In genomic region chr9:124014355-124015026, GRCh38 we compare ENCODE assay signal across 21 cellular contexts. TPM values are rescaled to one million over a fixed set of nuclear protein-coding genes. Genes with fewer than 3 reads are reported as not detected.
DNase-seq lines count a peak whose midpoint lies in the region; ATAC-seq, FAIRE-seq and TF ChIP-seq lines count a peak whose summit lies in the region.
"Had no signal": no experiment of that assay in that cellular context is flagged by ENCODE, and none has a peak within 500 bp of the region (broad histone marks: within the 10 kb centered on the region; RNA-seq: fewer than 3 reads in every experiment).

No MANE protein-coding gene starts in this region.

- no peaks in the 10 kb centered on the region for H3K4me1 ChIP-seq in astrocyte (ENCODE audit: insufficient read depth, low read length)
- H3K4me1 ChIP-seq: BE2C had no signal

- H2AFZ ChIP-seq in astrocyte (ENCODE audit: low read depth, low read length) (no peak overlapping the region), neural cell (ENCODE audit: low read depth, low read length) (no peak overlapping the region)

- H3K27me3 Mint-ChIP-seq in natural killer cell (ENCODE audit: low read depth in 2 of 2) (peaks cover 54 to 65% of the 10 kb centered on the region in 2 donors), astrocyte (ENCODE audit: low read depth, unreplicated experiment) (peaks cover 57% of the 10 kb centered on the region), type B pancreatic cell (peaks cover 86% of the 10 kb centered on the region), progenitor cell of endocrine pancreas (peaks cover 76% of the 10 kb centered on the region)
- peaks cover 37 to 44% of the 10 kb centered on the region in 2 donors for H3K27me3 Mint-ChIP-seq in natural killer cell treated with Interleukin-12 subunit alpha and Interleukin-12 subunit beta and Interleukin-15 and Interleukin-18, amount 100 ng/mL, for 72 hours

- TF ChIP-seq EP300 in neural cell (conservative IDR thresholded peaks at IDR 0.05; ENCODE audit: poor library complexity, severe bottlenecking) = no peak

- DNase-seq in natural killer cell = no peak
- no peak for DNase-seq in natural killer cell treated with Interleukin-12 subunit alpha and Interleukin-12 subunit beta and Interleukin-15 and Interleukin-18, amount 100 ng/mL, for 72 hours (ENCODE audit: low spot score)
- no peak for DNase-seq in astrocyte (ENCODE audit: low read depth)
- DNase-seq in type B pancreatic cell (ENCODE audit: extremely low spot score, unreplicated experiment) = no peak
- DNase-seq in cerebellum (ENCODE audit: low spot score) = no peak
- DNase-seq in progenitor cell of endocrine pancreas (ENCODE audit: low spot score, unreplicated experiment) = no peak
- DNase-seq: BE2C; CD8-positive, alpha-beta T cell; DMS79 treated with DMSO at 0.1 percent for 48 hours; MG63; NCI-H1417; NCI-H2029; NCI-H2171 treated with DMSO at 0.1 percent for 48 hours; NCI-H774 had no signal

- H3K27ac Mint-ChIP-seq in natural killer cell (no peak overlapping the region), astrocyte (ENCODE audit: unreplicated experiment) (peak overlapping the region; percentile 62), type B pancreatic cell (no peak overlapping the region), progenitor cell of endocrine pancreas (no peak overlapping the region)
- H3K27ac Mint-ChIP-seq in natural killer cell treated with Interleukin-12 subunit alpha and Interleukin-12 subunit beta and Interleukin-15 and Interleukin-18, amount 100 ng/mL, for 72 hours = no peak overlapping the region
- H3K27ac Mint-ChIP-seq: CD8-positive, alpha-beta T cell had no signal

- peaks cover 40% of the 10 kb centered on the region for H4K20me1 ChIP-seq in astrocyte (ENCODE audit: insufficient read depth, low read length)
- no peaks in the 10 kb centered on the region for H4K20me1 ChIP-seq in neural cell (ENCODE audit: insufficient read depth)

- H3K4me2 ChIP-seq in astrocyte (ENCODE audit: low read length) (peak overlapping the region; percentile 81), neural cell (ENCODE audit: low read length) (no peak overlapping the region)

- peaks cover 7% of the 10 kb centered on the region for H3F3A ChIP-seq in neural cell (ENCODE audit: insufficient read depth, low read length, poor library complexity, severe bottlenecking)

- TF ChIP-seq RAD21 in neural cell (conservative IDR thresholded peaks at IDR 0.05) = no peak

- no peak for ATAC-seq in natural killer cell
- no peak for ATAC-seq in natural killer cell treated with Interleukin-12 subunit alpha and Interleukin-12 subunit beta and Interleukin-15 and Interleukin-18, amount 100 ng/mL, for 72 hours
- ATAC-seq in GM18873 (IDR thresholded peaks at IDR 0.05; ENCODE audit: low FRiP score, unreplicated experiment) = no peak
- ATAC-seq: CD8-positive, alpha-beta T cell; HepG2 had no signal

- peaks cover 20 to 30% of the 10 kb centered on the region in 2 donors for H3K4me1 Mint-ChIP-seq in natural killer cell
- H3K4me1 Mint-ChIP-seq in natural killer cell treated with Interleukin-12 subunit alpha and Interleukin-12 subunit beta and Interleukin-15 and Interleukin-18, amount 100 ng/mL, for 72 hours (ENCODE audit: low read depth in 2 of 2) = peaks cover 26 to 27% of the 10 kb centered on the region in 2 donors
- no peaks in the 10 kb centered on the region for H3K4me1 Mint-ChIP-seq in astrocyte (ENCODE audit: low read depth, unreplicated experiment)
- H3K4me1 Mint-ChIP-seq in type B pancreatic cell (ENCODE audit: unreplicated experiment) = peaks cover 16% of the 10 kb centered on the region
- H3K4me1 Mint-ChIP-seq in progenitor cell of endocrine pancreas (ENCODE audit: low read depth) = peaks cover 6% of the 10 kb centered on the region

- H3K36me3 Mint-ChIP-seq in natural killer cell (no peaks in the 10 kb centered on the region), astrocyte (ENCODE audit: low read depth, unreplicated experiment) (peaks cover 1% of the 10 kb centered on the region), type B pancreatic cell (no peaks in the 10 kb centered on the region), progenitor cell of endocrine pancreas (ENCODE audit: insufficient read depth) (no peaks in the 10 kb centered on the region)
- H3K36me3 Mint-ChIP-seq in natural killer cell treated with Interleukin-12 subunit alpha and Interleukin-12 subunit beta and Interleukin-15 and Interleukin-18, amount 100 ng/mL, for 72 hours = peaks cover 16% of the 10 kb centered on the region
- H3K36me3 Mint-ChIP-seq: CD8-positive, alpha-beta T cell had no signal

- intact Hi-C loops in natural killer cell (cut with micrococcal nuclease) = no loop called here

- TF ChIP-seq CTCF in natural killer cell (IDR thresholded peaks at IDR 0.05) = no peak
- TF ChIP-seq CTCF in astrocyte (IDR thresholded peaks at IDR 0.05; ENCODE audit: insufficient read depth, low read depth, low read length) = no peak
- no peak for TF ChIP-seq CTCF in neural cell (IDR thresholded peaks at IDR 0.05; ENCODE audit: poor library complexity, severe bottlenecking)
- TF ChIP-seq CTCF in type B pancreatic cell (conservative IDR thresholded peaks at IDR 0.05) = no peak
- no peak for TF ChIP-seq CTCF in progenitor cell of endocrine pancreas (IDR thresholded peaks at IDR 0.05; ENCODE audit: unreplicated experiment)

- H3K4me3 Mint-ChIP-seq in natural killer cell (peak overlapping the region; percentile 10), astrocyte (ENCODE audit: unreplicated experiment) (no peak overlapping the region), type B pancreatic cell (peak overlapping the region; percentile 45), progenitor cell of endocrine pancreas (ENCODE audit: low read depth) (no peak overlapping the region)
- H3K4me3 Mint-ChIP-seq in natural killer cell treated with Interleukin-12 subunit alpha and Interleukin-12 subunit beta and Interleukin-15 and Interleukin-18, amount 100 ng/mL, for 72 hours = no peak overlapping the region
- H3K4me3 Mint-ChIP-seq: CD8-positive, alpha-beta T cell had no signal

- H3K4me3 ChIP-seq in astrocyte (ENCODE audit: insufficient read depth, low read depth, low read length) (peak overlapping the region; percentile 17), neural cell (ENCODE audit: low read length) (peak overlapping the region; percentile 53)
- H3K4me3 ChIP-seq: MG63 had no signal

- H3K9me2 ChIP-seq in neural cell (ENCODE audit: insufficient read depth, low read length) = no peaks in the 10 kb centered on the region

- peaks cover 47% of the 10 kb centered on the region for H3K79me2 ChIP-seq in astrocyte (ENCODE audit: insufficient read depth, low read length)
- H3K79me2 ChIP-seq in neural cell (replicated peaks; ENCODE audit: insufficient read depth, low read length) = peaks cover 92% of the 10 kb centered on the region

- H3K9me3 Mint-ChIP-seq in natural killer cell = no peaks in the 10 kb centered on the region
- no peaks in the 10 kb centered on the region for H3K9me3 Mint-ChIP-seq in natural killer cell treated with Interleukin-12 subunit alpha and Interleukin-12 subunit beta and Interleukin-15 and Interleukin-18, amount 100 ng/mL, for 72 hours
- H3K9me3 Mint-ChIP-seq in astrocyte (ENCODE audit: unreplicated experiment) = peaks cover 20% of the 10 kb centered on the region
- H3K9me3 Mint-ChIP-seq in type B pancreatic cell = no peaks in the 10 kb centered on the region
- no peaks in the 10 kb centered on the region for H3K9me3 Mint-ChIP-seq in progenitor cell of endocrine pancreas (ENCODE audit: low read depth)
- H3K9me3 Mint-ChIP-seq: CD8-positive, alpha-beta T cell had no signal

- H3K27ac ChIP-seq in astrocyte (ENCODE audit: low read depth, low read length) (no peak overlapping the region), neural cell (ENCODE audit: low read length) (no peak overlapping the region)

- H3K36me3 ChIP-seq in astrocyte (ENCODE audit: insufficient read depth, low read length) (no peaks in the 10 kb centered on the region), neural cell (ENCODE audit: insufficient read depth, low read length) (no peaks in the 10 kb centered on the region)
- H3K36me3 ChIP-seq: BE2C, MG63 had no signal

- FAIRE-seq in astrocyte (lab: Jason Lieb, UNC) = no peak
- FAIRE-seq: D721Med, G401.6, GM12891, H54, HepG2 had no signal

- H3K27me3 ChIP-seq in astrocyte (ENCODE audit: insufficient read depth, low read length) (peaks cover 73% of the 10 kb centered on the region), neural cell (ENCODE audit: insufficient read depth, low read depth, low read length) (peaks cover 86% of the 10 kb centered on the region)

- H3K9ac ChIP-seq in astrocyte (ENCODE audit: low read length) (peak overlapping the region; percentile 27), neural cell (ENCODE audit: low read length) (no peak overlapping the region)

- no peaks in the 10 kb centered on the region for H3K9me3 ChIP-seq in astrocyte (ENCODE audit: insufficient read depth, low read depth, low read length)
- no peaks in the 10 kb centered on the region for H3K9me3 ChIP-seq in neural cell (ENCODE audit: low read length)
- H3K9me3 ChIP-seq: MG63 had no signal

TF ChIP-seq in neural cell, 6 proteins besides CTCF, POLR2A, EP300 and RAD21 (continues in another document):
- no peak for TF ChIP-seq MXI1 (conservative IDR thresholded peaks at IDR 0.05; ENCODE audit: poor library complexity, severe bottlenecking)

RNA-seq across cellular contexts. Expression of gene LHX2, which starts 2.9 kb away (rescaled TPM):
- total RNA-seq in natural killer cell (not detected), astrocyte (0.14 TPM in 1 of 2 replicates, not detected in the other), type B pancreatic cell (ENCODE audit: low replicate concordance) (1.2 TPM in 1 of 2 replicates, not detected in the other), cerebellum (0.64 TPM), progenitor cell of endocrine pancreas (0.24 TPM in 1 of 2 replicates, not detected in the other)
- total RNA-seq in natural killer cell treated with Interleukin-12 subunit alpha and Interleukin-12 subunit beta and Interleukin-15 and Interleukin-18, amount 100 ng/mL, for 72 hours = not detected
- 2.6 and 3.6 TPM in 2 replicates for polyA plus RNA-seq in neural cell
- polyA minus RNA-seq in neural cell = 7.2 and 9.0 TPM in 2 replicates
- total RNA-seq: CD8-positive, alpha-beta T cell; HepG2 had no signal
- polyA plus RNA-seq: HepG2 had no signal

Comparison
In these comparisons a context has a peak if more than half of its experiments do, and no peak if none do; other contexts are left out.
1. H3K4me3 Mint-ChIP-seq: peak in natural killer cell (single experiment) and type B pancreatic cell (single experiment); none in natural killer cell treated with Interleukin-12 subunit alpha and Interleukin-12 subunit beta and Interleukin-15 and Interleukin-18, amount 100 ng/mL, for 72 hours (single experiment), astrocyte (single experiment) and progenitor cell of endocrine pancreas (single experiment).